Comparison of ENCODE assay signal across 2 cellular contexts in genomic region chr20:54744097-54744496, GRCh38.
A peak's percentile ranks its signal among the peaks of the same experiment; 100 is the strongest.
TF ChIP-seq lines count a peak whose summit lies in the region.

No MANE protein-coding gene starts in this region.

TF ChIP-seq in IMR-90, 13 proteins besides CTCF, POLR2A, EP300 and RAD21 (continued from another document):
- TF ChIP-seq MXI1 (IDR thresholded peaks at IDR 0.05; ENCODE audit: borderline replicate concordance, low read depth, low read length) (no peak), MAZ (IDR thresholded peaks at IDR 0.05; ENCODE audit: borderline replicate concordance, low read depth, low read length) (no peak), CEBPB (IDR thresholded peaks at IDR 0.05; ENCODE audit: low read depth, low read length) (no peak)

TF ChIP-seq in K562, 482 proteins besides CTCF, POLR2A, EP300 and RAD21 (continued from another document):
- TF ChIP-seq MEIS2 (IDR thresholded peaks at IDR 0.05; ENCODE audit: partially characterized antibody) = no peak
- 0 out of 2 replicates have a peak, but pooled peaks have one; percentile 12 for TF ChIP-seq MAFG (tag; conservative IDR thresholded peaks at IDR 0.05)
- TF ChIP-seq MAFK (IDR thresholded peaks at IDR 0.05; ENCODE audit: low read length) = peak; percentile 49; the same call in 1 of the 2 replicates
- no peak for TF ChIP-seq SRSF7 (optimal IDR thresholded peaks at IDR 0.05; ENCODE audit: low read depth, low read length)
